In the genomic region with DNA sequence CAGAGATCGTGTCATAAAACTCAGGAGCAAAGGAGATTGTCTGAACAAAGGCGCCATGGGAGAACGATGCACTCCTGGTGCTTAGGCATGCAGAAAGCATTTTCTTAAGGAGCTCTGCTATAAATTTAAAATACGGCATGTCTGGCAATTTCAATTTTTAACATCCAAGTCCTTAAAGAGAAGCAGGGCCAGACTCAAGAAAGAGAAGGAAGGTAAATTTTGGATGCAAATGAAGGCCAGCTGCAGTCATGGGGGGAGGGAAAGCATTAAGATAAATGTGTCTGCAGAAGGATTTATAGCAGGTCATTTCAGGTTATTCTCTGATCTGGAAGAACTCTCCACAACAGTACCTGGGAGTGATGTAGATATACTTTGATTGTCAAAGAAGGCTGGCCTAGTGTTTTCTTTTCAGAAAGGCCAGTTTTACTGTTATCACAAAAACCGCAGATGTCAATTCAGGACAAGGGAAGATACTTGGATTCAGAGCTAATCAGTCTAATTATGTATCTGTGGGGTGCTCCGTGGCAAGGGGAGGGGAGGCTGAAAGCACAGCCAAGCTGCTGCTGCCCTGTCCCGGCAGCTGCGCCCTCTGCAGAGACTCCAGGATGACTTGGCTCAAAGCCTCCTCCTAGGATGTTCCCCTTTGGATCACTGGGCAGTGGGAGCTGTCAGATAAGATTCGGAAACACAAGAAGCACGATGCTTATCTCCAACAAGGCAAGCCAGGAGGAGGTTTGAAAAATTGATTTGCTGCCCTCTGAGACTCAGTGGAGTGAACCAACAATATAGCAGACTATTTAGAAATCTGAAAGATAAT, we compare ENCODE assay signal across 15 cellular contexts.
DNase-seq lines count a peak whose midpoint lies in the region; ATAC-seq and TF ChIP-seq lines count a peak whose summit lies in the region.
"Had no signal": no experiment of that assay in that cellular context is flagged by ENCODE, and none has a peak within 500 bp of the region (broad histone marks: within the 10 kb centered on the region; RNA-seq: fewer than 3 reads in every experiment).

No MANE protein-coding gene starts in this region.

- H3K27ac ChIP-seq in left lung, result no peak overlapping the region
- H3K27ac ChIP-seq: 22Rv1, GM23248 had no signal

- no peak for ATAC-seq in left lung
- no peak for ATAC-seq in sciatic nerve
- no peak for ATAC-seq in HG03460 (IDR thresholded peaks at IDR 0.05; ENCODE audit: unreplicated experiment)

- DNase-seq in NCI-H1417 (lab: John Stamatoyannopoulos, UW) (peak in 2 of 3 experiments; percentile 9 to 55), NCI-H1417 treated with DMSO at 0.1 percent for 48 hours (lab: John Stamatoyannopoulos, UW) (no peak), SK-N-DZ (ENCODE audit: low spot score) (peak; percentile 92), iPS-NIHi7 (ENCODE audit: extremely low spot score) (peak; percentile 46), putamen (ENCODE audit: low spot score) (peak; percentile 16), left lung (no peak), sciatic nerve (ENCODE audit: low spot score) (no peak)
- DNase-seq: GM23248, KBM-7, NCI-H1048, NCI-H187, NCI-H2171, SIG-M5 had no signal

- H3K27me3 ChIP-seq in left lung, result no peaks in the 10 kb centered on the region

- H3K4me3 ChIP-seq in left lung, result no peak overlapping the region
- H3K4me3 ChIP-seq: GM23248 had no signal

- no peaks in the 10 kb centered on the region for H3K4me1 ChIP-seq in left lung

- no peaks in the 10 kb centered on the region for H3K36me3 ChIP-seq in left lung

- no peak for TF ChIP-seq CTCF in left lung (IDR thresholded peaks at IDR 0.05)

- H3K9me3 ChIP-seq in left lung, result peaks cover 0 to 2% of the 10 kb centered on the region in 2 donors

- intact Hi-C loops in left lung (cut with DNase I) (no loop called here), sciatic nerve (cut with DNase I) (no loop called here)

Comparison
In these comparisons a context has a peak if more than half of its experiments do, and no peak if none do; other contexts are left out.
1. DNase-seq: peak in NCI-H1417 (2 of 3), SK-N-DZ (single experiment), iPS-NIHi7 (single experiment) and putamen (single experiment); none in NCI-H1417 treated with DMSO at 0.1 percent for 48 hours (single experiment), left lung (0 of 2) and sciatic nerve (single experiment).